ENCODE assay signal across 17 cellular contexts in the genomic region with DNA sequence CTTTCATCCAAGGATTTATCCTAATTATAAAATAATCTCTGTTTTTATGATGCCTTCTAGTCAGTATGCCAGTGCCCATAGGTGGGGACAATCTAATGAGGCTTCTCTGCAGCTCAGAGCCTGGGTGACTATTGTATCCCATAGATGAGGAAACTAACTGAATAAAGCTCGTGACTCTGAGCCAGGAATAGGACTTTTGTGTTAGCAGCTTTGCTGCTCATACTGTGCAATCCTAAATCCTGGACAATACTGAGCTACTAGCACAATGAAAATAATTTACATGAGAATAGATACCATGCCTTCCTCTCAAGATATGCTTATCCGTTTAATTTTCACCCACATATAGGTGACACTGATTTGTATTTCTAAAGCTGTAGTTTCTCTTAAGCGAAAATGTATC.
DNase-seq lines count a peak whose midpoint lies in the region; TF ChIP-seq lines count a peak whose summit lies in the region.
"Had no signal": no experiment of that assay in that cellular context is flagged by ENCODE, and none has a peak within 500 bp of the region (broad histone marks: within the 10 kb centered on the region; RNA-seq: fewer than 3 reads in every experiment).

No MANE protein-coding gene starts in this region.

- no peaks in the 10 kb centered on the region for H3K36me3 ChIP-seq in mammary epithelial cell (ENCODE audit: insufficient read depth, low read length)
- H3K36me3 ChIP-seq: MG63, SJSA1 had no signal

- H4K20me1 ChIP-seq in mammary epithelial cell (ENCODE audit: insufficient read depth, low read length), result no peaks in the 10 kb centered on the region

- H3K27me3 ChIP-seq in mammary epithelial cell (ENCODE audit: insufficient read depth, low read length), result no peaks in the 10 kb centered on the region
- H3K27me3 ChIP-seq: MG63, SJSA1 had no signal

- peaks cover 10% of the 10 kb centered on the region for H3K4me1 ChIP-seq in mammary epithelial cell (ENCODE audit: insufficient read depth, low read length)

- 98% methylated on average over 3 of the region's 3 CpGs for WGBS in mammary epithelial cell (ENCODE audit: low coverage, missing lambda C conversion rate)

- no peak overlapping the region for H3K4me3 ChIP-seq in mammary epithelial cell (replicated peaks in 1 of 3; ENCODE audit: insufficient read depth in 1 of 3, low read depth in 2 of 3, low read length in 3 of 3)
- H3K4me3 ChIP-seq: GM23338, MG63, SJSA1 had no signal

- H3K9me3 ChIP-seq in mammary epithelial cell (replicated peaks; ENCODE audit: insufficient read depth, low read length), result no peaks in the 10 kb centered on the region
- H3K9me3 ChIP-seq: MG63, SJSA1 had no signal

- H3K79me2 ChIP-seq in mammary epithelial cell (ENCODE audit: insufficient read depth, low read length), result no peaks in the 10 kb centered on the region

- TF ChIP-seq CTCF in mammary epithelial cell (conservative IDR thresholded peaks at IDR 0.05 in 1 of 2, IDR thresholded peaks at IDR 0.05 in 1 of 2; ENCODE audit: extremely low read depth in 1 of 2, insufficient read depth in 1 of 2, low read depth in 1 of 2, low read length in 2 of 2), result no peak

- H3K9ac ChIP-seq in mammary epithelial cell (ENCODE audit: insufficient read depth, low read length), result no peak overlapping the region

- no TSS peak for BruUV-seq in mammary epithelial cell (replicated peaks; lab: Mats Ljungman, UMichigan)

- in situ Hi-C loops in mammary epithelial cell (cut with MboI; ENCODE audit: low sequenced_read_pairs in 2 of 2), result no loop called here

- CTCF ChIA-PET in mammary epithelial cell (lab: Charles Lee; ENCODE audit: low non-redundant PET), result no interaction called here

- dilution Hi-C loops in mammary epithelial cell (cut with HindIII; ENCODE audit: low sequenced_read_pairs), result no loop called here

- intact Hi-C loops in mammary epithelial cell (cut with micrococcal nuclease), result no loop called here

- no peak overlapping the region for H3K4me2 ChIP-seq in mammary epithelial cell (ENCODE audit: insufficient read depth, low read depth, low read length)
- H3K4me2 ChIP-seq: GM23338 had no signal

- H3K27ac ChIP-seq in mammary epithelial cell (ENCODE audit: insufficient read depth, low read depth, low read length), result peak overlapping the region; percentile 32
- H3K27ac ChIP-seq: SJSA1 had no signal

- DNase-seq in HT-29 (ENCODE audit: low spot score) (peak; percentile 28), mammary epithelial cell (no peak), left kidney (ENCODE audit: low read depth, low spot score) (peak; percentile 0), pons (ENCODE audit: low spot score) (peak; percentile 1), NCI-H187 (lab: John Stamatoyannopoulos, UW) (no peak), NCI-H69 (lab: John Stamatoyannopoulos, UW) (no peak), NCI-H2107 treated with DMSO at 0.1 percent for 48 hours (lab: John Stamatoyannopoulos, UW; ENCODE audit: unreplicated experiment) (no peak)
- DNase-seq: ACHN; CD8-positive, alpha-beta T cell; DND-41; Karpas-422; MG63; NCI-H1417; NCI-H1694 treated with DMSO at 0.1 percent for 48 hours; NCI-H524 treated with DMSO at 0.1 percent for 48 hours had no signal

- H2AFZ ChIP-seq in mammary epithelial cell (ENCODE audit: low read depth, low read length), result no peak overlapping the region
- H2AFZ ChIP-seq: GM23338 had no signal

Comparison
In these comparisons a context has a peak if more than half of its experiments do, and no peak if none do; other contexts are left out.
1. DNase-seq: peak in HT-29 (single experiment), left kidney (single experiment) and pons (single experiment); none in mammary epithelial cell (single experiment), NCI-H187 (0 of 2), NCI-H69 (single experiment) and NCI-H2107 treated with DMSO at 0.1 percent for 48 hours (single experiment).